17 cellular contexts compared by ENCODE assay signal in genomic region chr5:7391215-7391614, GRCh38. TPM values are rescaled to one million over a fixed set of nuclear protein-coding genes. Genes with fewer than 3 reads are reported as not detected.
A peak's percentile ranks its signal among the peaks of the same experiment; 100 is the strongest.
DNase-seq lines count a peak whose midpoint lies in the region; TF ChIP-seq lines count a peak whose summit lies in the region.
"Had no signal": no experiment of that assay in that cellular context is flagged by ENCODE, and none has a peak within 500 bp of the region (broad histone marks: within the 10 kb centered on the region; RNA-seq: fewer than 3 reads in every experiment).

No MANE protein-coding gene starts in this region.

- no peaks in the 10 kb centered on the region for H3K36me3 Mint-ChIP-seq in chondrocyte (ENCODE audit: low read depth)
- H3K36me3 Mint-ChIP-seq in nephron progenitor cell (ENCODE audit: low read depth) = no peaks in the 10 kb centered on the region
- no peaks in the 10 kb centered on the region for H3K36me3 Mint-ChIP-seq in T-helper 2 cell treated with Interferon-gamma antibody and Interleukin-4, amounts not matched to agents 5 μg/mL and 100 μg/mL, for 36 hours (ENCODE audit: low read depth)

- H3K9me3 Mint-ChIP-seq in chondrocyte (ENCODE audit: low read depth) (no peaks in the 10 kb centered on the region), nephron progenitor cell (no peaks in the 10 kb centered on the region)
- no peaks in the 10 kb centered on the region for H3K9me3 Mint-ChIP-seq in T-helper 2 cell treated with Interferon-gamma antibody and Interleukin-4, amounts not matched to agents 5 μg/mL and 100 μg/mL, for 36 hours

- H3K4me3 Mint-ChIP-seq in chondrocyte (ENCODE audit: unreplicated experiment) = no peak overlapping the region
- no peak overlapping the region for H3K4me3 Mint-ChIP-seq in nephron progenitor cell
- no peak overlapping the region for H3K4me3 Mint-ChIP-seq in T-helper 2 cell treated with Interferon-gamma antibody and Interleukin-4, amounts not matched to agents 5 μg/mL and 100 μg/mL, for 36 hours

- no peaks in the 10 kb centered on the region for H3K4me1 Mint-ChIP-seq in chondrocyte (ENCODE audit: low read depth)
- H3K4me1 Mint-ChIP-seq in nephron progenitor cell = peaks cover 37% of the 10 kb centered on the region
- H3K4me1 Mint-ChIP-seq in T-helper 2 cell treated with Interferon-gamma antibody and Interleukin-4, amounts not matched to agents 5 μg/mL and 100 μg/mL, for 36 hours (ENCODE audit: low read depth) = no peaks in the 10 kb centered on the region

- peak; percentile 15 for TF ChIP-seq CTCF in chondrocyte (IDR thresholded peaks at IDR 0.05)
- TF ChIP-seq CTCF in nephron progenitor cell (IDR thresholded peaks at IDR 0.05) = no peak

- no peak overlapping the region for H3K27ac Mint-ChIP-seq in chondrocyte (ENCODE audit: unreplicated experiment)
- no peak overlapping the region for H3K27ac Mint-ChIP-seq in nephron progenitor cell
- H3K27ac Mint-ChIP-seq in T-helper 2 cell treated with Interferon-gamma antibody and Interleukin-4, amounts not matched to agents 5 μg/mL and 100 μg/mL, for 36 hours = no peak overlapping the region

- DNase-seq in Caki2 (ENCODE audit: low read depth) (peak; percentile 34), NCI-H510A (lab: John Stamatoyannopoulos, UW) (peak; percentile 27), chondrocyte (ENCODE audit: low spot score) (no peak), mucosa of gallbladder (ENCODE audit: low spot score) (peak; percentile 64), nephron progenitor cell (no peak), COR-L47 (lab: John Stamatoyannopoulos, UW) (no peak), GM19238 (ENCODE audit: insufficient read length, low spot score) (no peak)
- DNase-seq in T-helper 2 cell treated with Interferon-gamma antibody and Interleukin-4, amounts not matched to agents 5 μg/mL and 100 μg/mL, for 36 hours (ENCODE audit: low spot score) = no peak
- DNase-seq: activated CD8-positive, alpha-beta memory T cell treated with anti-CD3 and anti-CD28 coated beads for 24 hours; anterior cingulate cortex; DMS 273 treated with DMSO at 0.1 percent for 48 hours; GM23248; KBM-7; NCI-H1105; NK-92 treated with Interleukin-12 subunit alpha and Interleukin-12 subunit beta, amount 100 ng/mL, for 24 hours had no signal

- in situ Hi-C loops in Caki2 (cut with HindIII; ENCODE audit: low pct_unique_long_range_greater_than_20kb, low sequenced_read_pairs) = no loop called here

- H3K27me3 Mint-ChIP-seq in chondrocyte (ENCODE audit: low read depth) = peaks cover 21% of the 10 kb centered on the region
- H3K27me3 Mint-ChIP-seq in nephron progenitor cell (ENCODE audit: low read depth, poor library complexity) = peaks cover 3% of the 10 kb centered on the region
- peaks cover 21% of the 10 kb centered on the region for H3K27me3 Mint-ChIP-seq in T-helper 2 cell treated with Interferon-gamma antibody and Interleukin-4, amounts not matched to agents 5 μg/mL and 100 μg/mL, for 36 hours (ENCODE audit: low read depth)

RNA-seq across cellular contexts. Expression of gene ADCY2, which starts 4.7 kb away (rescaled TPM):
- total RNA-seq in Caki2 (2014; rRNA removed; shearing (Covaris generic); ENCODE audit: low replicate concordance) = not detected in 2 replicates
- 0.36 to 0.95 TPM in 2 of 3 replicates, not detected in the other for total RNA-seq in chondrocyte
- total RNA-seq in mucosa of gallbladder = 2.4 TPM
- total RNA-seq: dermis microvascular lymphatic vessel endothelial cell, GM23248, osteocyte had no signal

Comparison
In these comparisons a context has a peak if more than half of its experiments do, and no peak if none do; other contexts are left out.
1. DNase-seq: peak in Caki2 (single experiment), NCI-H510A (single experiment) and mucosa of gallbladder (single experiment); none in chondrocyte (single experiment), nephron progenitor cell (single experiment), T-helper 2 cell treated with Interferon-gamma antibody and Interleukin-4, amounts not matched to agents 5 μg/mL and 100 μg/mL, for 36 hours (single experiment), COR-L47 (single experiment) and GM19238 (single experiment).